In the genomic region with DNA sequence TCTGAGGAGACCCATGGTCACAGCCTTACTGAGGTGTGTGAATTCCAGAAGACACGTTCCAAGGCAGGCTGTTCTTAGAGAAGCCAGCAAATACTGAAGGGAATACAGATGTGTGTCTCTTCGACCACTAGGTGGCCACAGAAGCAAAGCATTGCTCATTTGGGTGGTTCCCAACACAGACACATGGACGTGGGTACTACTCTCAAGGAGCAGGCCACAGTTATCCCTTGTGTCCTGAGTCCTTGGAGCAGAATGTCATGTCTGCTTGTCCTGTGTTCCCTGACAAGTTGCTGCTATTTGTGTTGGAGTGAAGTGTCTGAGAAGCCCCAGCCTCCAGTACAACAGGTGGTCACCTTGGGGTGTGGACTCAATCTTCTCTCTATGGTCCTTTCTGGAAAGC, we compare ENCODE assay signal across 8 cellular contexts.
A peak's percentile ranks its signal among the peaks of the same experiment; 100 is the strongest.
DNase-seq lines count a peak whose midpoint lies in the region; ATAC-seq and TF ChIP-seq lines count a peak whose summit lies in the region.

No MANE protein-coding gene starts in this region.

- no peaks in the 10 kb centered on the region for H3K27me3 ChIP-seq in WERI-Rb-1 (ENCODE audit: insufficient read depth, low read depth, severe bottlenecking)

- peaks cover 55% of the 10 kb centered on the region for H3K36me3 ChIP-seq in WERI-Rb-1

- no peak overlapping the region for H3K4me3 ChIP-seq in WERI-Rb-1 (ENCODE audit: low read depth, low read length)

- ATAC-seq in GM21737 (IDR thresholded peaks at IDR 0.05; ENCODE audit: unreplicated experiment), result no peak

- H3K27ac ChIP-seq in C4-2B (no peak overlapping the region), WERI-Rb-1 (no peak overlapping the region)

- DNase-seq in GM20000 (ENCODE audit: low spot score) (peak; percentile 76), NCI-H2107 treated with DMSO at 0.1 percent for 48 hours (lab: John Stamatoyannopoulos, UW; ENCODE audit: unreplicated experiment) (peak; percentile 64), WERI-Rb-1 (peak; percentile 60), kidney tubule cell (ENCODE audit: low spot score) (peak; percentile 77)
- DNase-seq in central memory CD4-positive, alpha-beta T cell, result peak; percentile 65
- peak; percentile 24 to 42 (median 38) for DNase-seq in stimulated activated CD4-positive, alpha-beta T cell treated with anti-CD3 and anti-CD28 coated beads, TNF-alpha, amount 100 ng/mL, for 24 hours (ENCODE audit: low read depth in 3 of 3)

- H3K9me3 ChIP-seq in WERI-Rb-1 (ENCODE audit: severe bottlenecking), result no peaks in the 10 kb centered on the region

- peak; percentile 90 for TF ChIP-seq CTCF in C4-2B (conservative IDR thresholded peaks at IDR 0.05)
- TF ChIP-seq CTCF in GM20000 (IDR thresholded peaks at IDR 0.05; ENCODE audit: extremely low read depth, missing control alignments), result peak; percentile 88
- TF ChIP-seq CTCF in WERI-Rb-1 (IDR thresholded peaks at IDR 0.05; ENCODE audit: low read depth, low read length), result peak; percentile 92
